In the genomic region with DNA sequence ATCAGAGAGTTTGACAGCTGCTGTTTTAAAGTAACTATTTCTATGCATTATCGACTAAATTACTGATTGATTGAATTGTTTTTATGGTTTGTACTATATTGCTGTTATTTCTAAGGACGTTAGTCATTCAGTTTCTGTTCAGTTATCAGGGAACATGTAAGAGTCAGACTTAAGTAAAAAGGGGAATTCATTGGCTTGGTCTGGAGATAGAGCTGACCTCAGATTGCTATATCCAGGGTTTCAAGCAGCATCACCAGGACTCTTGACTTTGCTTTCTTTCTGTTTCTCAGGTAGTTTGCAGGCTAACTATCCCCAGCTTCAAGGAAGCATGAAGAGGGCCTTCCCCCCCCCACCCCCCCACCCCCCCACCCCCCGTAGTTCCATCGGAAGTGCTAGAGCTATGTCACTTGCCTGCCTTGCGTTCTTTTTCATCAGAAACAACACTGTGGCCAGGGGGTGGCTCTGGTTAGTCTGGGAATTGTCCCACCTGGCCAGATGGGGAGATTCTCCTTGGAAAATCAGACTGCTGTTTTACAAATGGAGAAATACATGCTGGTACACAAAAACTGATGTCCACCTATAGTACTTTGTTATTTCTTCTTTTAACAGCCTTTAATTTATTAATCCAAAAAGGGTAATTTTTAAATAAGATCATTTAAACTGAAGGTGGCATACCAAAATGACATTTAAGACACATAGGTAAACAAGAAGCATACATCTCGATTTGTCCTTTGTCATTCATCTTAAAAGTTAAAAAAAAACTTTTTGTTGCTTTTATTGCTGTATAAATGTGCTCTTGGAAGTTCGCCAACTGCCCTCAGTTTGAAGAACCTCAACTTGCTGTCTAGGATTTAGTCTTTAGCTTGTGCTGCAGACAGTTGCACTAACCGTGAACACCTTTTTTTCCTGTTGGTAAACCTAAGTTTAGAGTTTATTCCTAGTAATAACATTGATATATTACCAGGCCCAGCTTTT, we compare ENCODE assay signal across 8 cellular contexts.
DNase-seq lines count a peak whose midpoint lies in the region; ATAC-seq and TF ChIP-seq lines count a peak whose summit lies in the region.
"Had no signal": no experiment of that assay in that cellular context is flagged by ENCODE, and none has a peak within 500 bp of the region (broad histone marks: within the 10 kb centered on the region; RNA-seq: fewer than 3 reads in every experiment).

No MANE protein-coding gene starts in this region.

- TF ChIP-seq CTCF in HEK293 (tag by site-specific recombination; IDR thresholded peaks at IDR 0.05) (no peak), astrocyte of the spinal cord (IDR thresholded peaks at IDR 0.05; ENCODE audit: low read depth, low read length) (no peak), nephron progenitor cell (IDR thresholded peaks at IDR 0.05) (no peak)

- POLR2A ChIA-PET in HEK293 (lab: Yijun Ruan, JAX), result interaction anchor here (0.7 to 8.7 kb wide), 4 partner anchors 10 to 885 kb away, joined by 3 to 60 read pairs (median 6); a partner anchor contains a TSS

- H3K36me3 Mint-ChIP-seq in nephron progenitor cell (ENCODE audit: low read depth), result peaks cover 68% of the 10 kb centered on the region

- DNase-seq in astrocyte of the spinal cord (ENCODE audit: low read depth, low spot score) (peak; percentile 29), nephron progenitor cell (no peak), NCI-H1694 treated with DMSO at 0.1 percent for 48 hours (lab: John Stamatoyannopoulos, UW) (no peak), GM19238 (ENCODE audit: insufficient read length, low spot score) (no peak)
- DNase-seq: stimulated activated CD4-positive, alpha-beta T cell treated with anti-CD3 and anti-CD28 coated beads, Interleukin-4, amount 100 ng/mL, for 1 hour had no signal

- H3K4me3 ChIP-seq in HEK293 (ENCODE audit: low read depth, low read length) (no peak overlapping the region), astrocyte of the spinal cord (ENCODE audit: low read depth, low read length) (no peak overlapping the region)

- CTCF ChIA-PET in HEK293 (lab: Yijun Ruan, JAX), result interaction anchor here (0.6 to 3.5 kb wide), 5 partner anchors 11 to 220 kb away, joined by 3 to 28 read pairs (median 3); no protein-coding TSS in a partner anchor

- peaks cover 67% of the 10 kb centered on the region for H3K4me1 ChIP-seq in HEK293 (ENCODE audit: control insufficient read depth, insufficient read depth, low read length)

- no peaks in the 10 kb centered on the region for H3K27me3 Mint-ChIP-seq in nephron progenitor cell (ENCODE audit: low read depth, poor library complexity)

- no peak overlapping the region for H3K27ac ChIP-seq in HEK293 (ENCODE audit: extremely low read depth, low read depth, low read length)

- ATAC-seq in GM18861 (IDR thresholded peaks at IDR 0.05; ENCODE audit: unreplicated experiment) (peak; percentile 53), HG02798 (IDR thresholded peaks at IDR 0.05; ENCODE audit: poor library complexity, unreplicated experiment) (no peak)

- peaks cover 0 to under 1% of the 10 kb centered on the region in 2 experiments for H3K36me3 ChIP-seq in HEK293 (ENCODE audit: control insufficient read depth in 2 of 2, insufficient read depth in 1 of 2, low read length in 2 of 2)

- H3K9me3 Mint-ChIP-seq in nephron progenitor cell, result peaks cover 13% of the 10 kb centered on the region

- H3K4me3 Mint-ChIP-seq in nephron progenitor cell, result no peak overlapping the region

- peak overlapping the region; percentile 75 for H3K27ac Mint-ChIP-seq in nephron progenitor cell

- in situ Hi-C loops in astrocyte of the spinal cord (cut with HindIII; ENCODE audit: low sequenced_read_pairs), result no loop called here

- no peaks in the 10 kb centered on the region for H3K9me3 ChIP-seq in HEK293 (ENCODE audit: control insufficient read depth, insufficient read depth, low read depth, low read length)

- peaks cover 24% of the 10 kb centered on the region for H3K4me1 Mint-ChIP-seq in nephron progenitor cell

TF ChIP-seq in HEK293, 187 proteins besides CTCF, POLR2A, EP300 and RAD21:
- TF ChIP-seq, protein P1, sequence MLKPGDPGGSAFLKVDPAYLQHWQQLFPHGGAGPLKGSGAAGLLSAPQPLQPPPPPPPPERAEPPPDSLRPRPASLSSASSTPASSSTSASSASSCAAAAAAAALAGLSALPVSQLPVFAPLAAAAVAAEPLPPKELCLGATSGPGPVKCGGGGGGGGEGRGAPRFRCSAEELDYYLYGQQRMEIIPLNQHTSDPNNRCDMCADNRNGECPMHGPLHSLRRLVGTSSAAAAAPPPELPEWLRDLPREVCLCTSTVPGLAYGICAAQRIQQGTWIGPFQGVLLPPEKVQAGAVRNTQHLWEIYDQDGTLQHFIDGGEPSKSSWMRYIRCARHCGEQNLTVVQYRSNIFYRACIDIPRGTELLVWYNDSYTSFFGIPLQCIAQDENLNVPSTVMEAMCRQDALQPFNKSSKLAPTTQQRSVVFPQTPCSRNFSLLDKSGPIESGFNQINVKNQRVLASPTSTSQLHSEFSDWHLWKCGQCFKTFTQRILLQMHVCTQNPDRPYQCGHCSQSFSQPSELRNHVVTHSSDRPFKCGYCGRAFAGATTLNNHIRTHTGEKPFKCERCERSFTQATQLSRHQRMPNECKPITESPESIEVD (tag by site-specific recombination; IDR thresholded peaks at IDR 0.05), result peak; percentile 80; the same call in 1 of the 2 replicates
- TF ChIP-seq ZNF221 (tag by site-specific recombination; IDR thresholded peaks at IDR 0.05; ENCODE audit: borderline replicate concordance), result no peak
